Comparison of ENCODE assay signal across 11 cellular contexts in the genomic region with DNA sequence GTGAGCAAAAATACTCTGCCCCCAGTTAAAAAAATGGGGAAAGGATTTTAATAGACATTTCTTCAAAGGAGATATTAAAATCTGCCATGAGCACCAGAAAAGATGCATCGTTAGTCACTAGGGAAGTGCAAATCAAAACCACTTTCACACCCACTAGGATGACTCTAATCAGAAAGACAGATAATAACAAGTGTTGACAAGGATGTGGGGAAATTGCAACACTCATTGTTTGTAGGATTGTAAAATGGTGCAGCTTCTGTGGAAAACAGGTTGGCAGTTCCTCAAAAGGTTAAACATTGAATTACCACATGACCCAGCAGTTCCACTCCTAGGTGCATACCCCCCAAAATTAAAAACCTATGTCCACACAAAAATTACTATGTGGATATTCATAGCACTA.
"Had no signal": no experiment of that assay in that cellular context is flagged by ENCODE, and none has a peak within 500 bp of the region (broad histone marks: within the 10 kb centered on the region; RNA-seq: fewer than 3 reads in every experiment).

No MANE protein-coding gene starts in this region.

- H3K4me3 Mint-ChIP-seq: GM23338, H9, HFFc6 had no signal

- H3K36me3 ChIP-seq: HAP-1 had no signal

- H3K27ac Mint-ChIP-seq: GM23338, H9, HFFc6 had no signal

- H2AFZ ChIP-seq: GM23248, GM23338 had no signal

- H3K4me3 ChIP-seq: GM23248, GM23338, HAP-1 had no signal

- H3K27ac ChIP-seq: GM23248 had no signal

- ATAC-seq: GM23338, HCT116 had no signal

- H3K4me1 ChIP-seq: HAP-1 had no signal

- FAIRE-seq: H1, H54 had no signal

- H3K9me3 ChIP-seq: HAP-1 had no signal

- DNase-seq: GM23248, GOT3, H7, H9, HCEC 1CT, HFFc6 had no signal

- H3K4me2 ChIP-seq: GM23338 had no signal

- H3K9ac ChIP-seq: GM23248 had no signal

- H3K9me3 Mint-ChIP-seq: GM23338 had no signal
